9 cellular contexts compared by ENCODE assay signal in the genomic region with DNA sequence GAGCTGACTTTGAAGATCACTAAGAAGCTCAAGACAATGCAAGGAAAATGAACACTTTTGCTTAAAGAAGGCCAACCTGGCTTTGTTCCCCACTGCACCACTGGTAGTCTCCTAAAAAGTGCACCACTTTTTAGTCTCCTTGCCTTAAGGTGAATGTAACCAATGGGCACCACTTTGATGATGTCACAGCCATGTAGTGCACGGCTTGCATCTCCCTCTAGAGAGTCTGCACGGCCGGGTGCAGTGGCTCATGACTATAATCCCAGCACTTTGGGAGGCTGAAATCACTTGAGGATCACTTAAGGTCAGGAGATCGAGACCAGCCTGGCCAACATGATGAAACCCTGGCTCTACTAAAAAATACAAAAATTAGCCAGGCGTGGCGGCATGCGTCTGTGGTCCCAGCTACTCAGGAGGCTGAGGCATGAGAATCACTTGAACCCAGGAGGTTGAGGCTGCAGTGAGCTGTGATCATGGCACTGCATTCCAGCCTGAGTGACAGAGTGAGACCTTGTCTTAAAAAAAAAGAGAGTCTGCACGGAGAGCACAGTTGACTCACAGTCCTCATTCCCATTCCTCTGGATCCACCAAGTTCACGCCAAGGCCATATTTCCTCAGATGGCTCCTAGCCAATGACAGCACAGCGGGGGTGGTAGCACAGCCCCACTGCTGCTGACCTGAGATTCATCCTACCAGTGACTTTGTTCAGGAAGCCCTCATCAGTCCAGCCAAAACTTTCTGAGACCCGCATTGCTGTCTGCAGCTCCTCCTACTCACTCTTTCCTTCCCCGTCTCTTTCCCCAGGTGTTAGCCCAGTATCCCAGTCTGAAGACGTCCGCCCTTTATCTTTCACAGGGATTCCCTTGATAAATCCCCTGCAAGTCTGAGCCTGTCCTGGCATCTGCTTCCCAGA. TPM values are rescaled to one million over a fixed set of nuclear protein-coding genes. Genes with fewer than 3 reads are reported as not detected.
A peak's percentile ranks its signal among the peaks of the same experiment; 100 is the strongest.
DNase-seq lines count a peak whose midpoint lies in the region; ATAC-seq and TF ChIP-seq lines count a peak whose summit lies in the region.
"Had no signal": no experiment of that assay in that cellular context is flagged by ENCODE, and none has a peak within 500 bp of the region (broad histone marks: within the 10 kb centered on the region; RNA-seq: fewer than 3 reads in every experiment).

No MANE protein-coding gene starts in this region.

- peaks cover 4% of the 10 kb centered on the region for H3K9me3 ChIP-seq in SJCRH30 (replicated peaks)

- TF ChIP-seq CTCF in AG09319 (IDR thresholded peaks at IDR 0.05; ENCODE audit: low read depth, low read length) (no peak), fibroblast of the aortic adventitia (IDR thresholded peaks at IDR 0.05; ENCODE audit: insufficient read depth, low read length) (no peak)

- peaks cover 19% of the 10 kb centered on the region for H3K4me1 ChIP-seq in SJCRH30

- intact Hi-C loops in posterior vena cava (cut with DNase I) = loop anchor here in 1 of 2 donors (10.0 kb wide), 2 partner anchors 117 to 177 kb away; partner anchors contain the start of gene ATP2A2

- DNase-seq in AG09319 (ENCODE audit: extremely low read depth, low read depth) (peak; percentile 77), SJCRH30 (peak; percentile 37 to 64), fibroblast of the aortic adventitia (ENCODE audit: low read depth) (peak; percentile 94), posterior vena cava (ENCODE audit: low spot score) (peak; percentile 87), NCI-H1694 treated with DMSO at 0.1 percent for 48 hours (lab: John Stamatoyannopoulos, UW) (no peak), T1000 (lab: John Stamatoyannopoulos, UW) (no peak)
- DNase-seq: DMS153 had no signal

- no peak for ATAC-seq in HG02678 (IDR thresholded peaks at IDR 0.05; ENCODE audit: unreplicated experiment)
- no peak for ATAC-seq in GM21529 (IDR thresholded peaks at IDR 0.05; ENCODE audit: unreplicated experiment)

- H3K27ac ChIP-seq in SJCRH30 = no peak overlapping the region

- H3K4me3 ChIP-seq in SJCRH30 (no peak overlapping the region), fibroblast of the aortic adventitia (ENCODE audit: low read depth, low read length) (no peak overlapping the region)

- H3K36me3 ChIP-seq in SJCRH30 = no peaks in the 10 kb centered on the region

- H3K27me3 ChIP-seq in SJCRH30 = no peaks in the 10 kb centered on the region

RNA-seq across cellular contexts. Expression of gene IFT81, which starts 16.5 kb away (rescaled TPM):
- 15.5 and 16.9 TPM in 2 replicates for total RNA-seq in SJCRH30 (2014; rRNA removed; shearing (Covaris generic))
- total RNA-seq in fibroblast of the aortic adventitia (ENCODE audit: low replicate concordance) (20.4 and 30.8 TPM in 2 replicates), posterior vena cava (10 to 100 TPM; 15.0 to 19.2 TPM)

RNA-seq across cellular contexts. Expression of gene C12orf76, which starts 59.3 kb away (rescaled TPM):
- total RNA-seq in SJCRH30 (2014; rRNA removed; shearing (Covaris generic)) = 12.3 and 13.1 TPM in 2 replicates
- total RNA-seq in fibroblast of the aortic adventitia (ENCODE audit: low replicate concordance) = 10.3 and 11.9 TPM in 2 replicates
- total RNA-seq in posterior vena cava = 1 to 10 TPM; 6.7 to 9.2 TPM

Comparison
In these comparisons a context has a peak if more than half of its experiments do, and no peak if none do; other contexts are left out.
1. DNase-seq: peak in AG09319 (single experiment), SJCRH30 (2 of 2), fibroblast of the aortic adventitia (single experiment) and posterior vena cava (single experiment); none in NCI-H1694 treated with DMSO at 0.1 percent for 48 hours (single experiment) and T1000 (single experiment).